In the genomic region with DNA sequence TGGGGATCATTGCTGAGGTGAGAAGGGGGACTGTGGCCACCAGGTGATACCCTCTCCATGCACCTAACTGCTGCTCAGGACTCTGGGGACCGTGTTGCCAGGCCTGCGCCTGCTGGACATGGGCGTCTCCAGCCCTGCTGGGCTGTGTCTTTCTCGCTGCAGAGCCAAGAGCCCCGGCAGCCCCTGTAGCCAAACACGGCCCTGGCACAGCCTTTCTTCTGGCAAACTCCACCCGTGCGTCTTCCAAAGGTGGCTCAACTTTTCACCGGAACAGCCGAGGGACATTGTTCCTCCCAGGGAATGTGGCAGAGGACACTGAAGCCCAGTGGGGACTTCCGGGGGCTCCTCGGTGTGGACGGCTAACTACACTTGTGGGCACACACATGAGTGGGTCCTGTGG, we compare ENCODE assay signal across 4 cellular contexts. TPM values are rescaled to one million over a fixed set of nuclear protein-coding genes. Genes with fewer than 3 reads are reported as not detected.
"Had no signal": no experiment of that assay in that cellular context is flagged by ENCODE, and none has a peak within 500 bp of the region (broad histone marks: within the 10 kb centered on the region; RNA-seq: fewer than 3 reads in every experiment).

No MANE protein-coding gene starts in this region.

RNA-seq across cellular contexts. Expression of gene DNMT3L, which starts 33.6 kb away (rescaled TPM):
- total RNA-seq: LHCN-M2, M059J, MCF 10A, NCI-H460 had no signal

RNA-seq across cellular contexts. Expression of gene AIRE, which starts 57.6 kb away (rescaled TPM):
- total RNA-seq: LHCN-M2, M059J, MCF 10A, NCI-H460 had no signal
